1 cellular context compared by ENCODE assay signal in the genomic region with DNA sequence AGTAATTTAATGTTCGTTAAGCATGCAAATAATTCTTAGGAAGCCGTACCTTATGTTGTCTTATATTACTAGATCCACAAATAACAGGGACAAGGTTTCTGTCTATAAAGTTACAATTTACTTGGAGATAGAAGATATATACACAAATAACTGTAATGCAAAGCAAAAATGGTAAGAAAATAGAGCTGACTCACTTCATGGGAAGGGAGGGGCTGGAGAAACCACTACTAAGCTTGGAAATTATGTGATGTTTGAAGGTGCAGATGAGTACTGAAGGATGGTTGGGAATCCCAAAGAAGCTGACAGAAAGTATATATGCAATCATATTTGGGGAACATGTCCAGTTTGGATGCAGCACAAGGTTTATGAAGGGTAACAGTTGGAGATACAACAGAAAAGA.
TF ChIP-seq lines count a peak whose summit lies in the region.

No MANE protein-coding gene starts in this region.

TF ChIP-seq in endothelial cell of umbilical vein, 7 proteins besides CTCF, POLR2A, EP300 and RAD21:
- TF ChIP-seq EZH2 (IDR thresholded peaks at IDR 0.05; ENCODE audit: borderline replicate concordance, low read depth, low read length, severe bottlenecking) (no peak), GATA2 (IDR thresholded peaks at IDR 0.05; ENCODE audit: insufficient read depth, insufficient read length, low read depth, low read length) (no peak), FOS (IDR thresholded peaks at IDR 0.05; ENCODE audit: borderline replicate concordance, insufficient read depth, low read length) (peak; percentile 25), POLR2AphosphoS5 (IDR thresholded peaks at IDR 0.05; ENCODE audit: insufficient read depth, low read depth, low read length) (no peak), MYC (IDR thresholded peaks at IDR 0.05; ENCODE audit: low read depth, low read length) (no peak)
- TF ChIP-seq, protein P1, sequence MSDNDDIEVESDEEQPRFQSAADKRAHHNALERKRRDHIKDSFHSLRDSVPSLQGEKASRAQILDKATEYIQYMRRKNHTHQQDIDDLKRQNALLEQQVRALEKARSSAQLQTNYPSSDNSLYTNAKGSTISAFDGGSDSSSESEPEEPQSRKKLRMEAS (IDR thresholded peaks at IDR 0.05; ENCODE audit: insufficient read depth, insufficient read length), result no peak
